2 cellular contexts compared by ENCODE assay signal in genomic region chr17:81299846-81300585, GRCh38.
TF ChIP-seq lines count a peak whose summit lies in the region.

No MANE protein-coding gene starts in this region.

TF ChIP-seq in HEK293, 187 proteins besides CTCF, POLR2A, EP300 and RAD21:
- TF ChIP-seq PRDM10 (tag by site-specific recombination; IDR thresholded peaks at IDR 0.05) (peak; percentile 50; the same call in 1 of the 2 replicates), PATZ1 (tag by site-specific recombination; IDR thresholded peaks at IDR 0.05) (0 out of 2 replicates have a peak, but pooled peaks have one; percentile 11), SCRT1 (tag by site-specific recombination; IDR thresholded peaks at IDR 0.05; ENCODE audit: borderline replicate concordance) (no peak)

TF ChIP-seq in WTC11, 78 proteins besides CTCF, POLR2A, EP300 and RAD21 (continued from another document):
- TF ChIP-seq MLX (CRISPR knock-in tag; IDR thresholded peaks at IDR 0.05), result no peak
- TF ChIP-seq FOXP4 (CRISPR knock-in tag; IDR thresholded peaks at IDR 0.05), result no peak
- TF ChIP-seq JAZF1 (CRISPR knock-in tag; IDR thresholded peaks at IDR 0.05), result no peak
- no peak for TF ChIP-seq KAT7 (CRISPR knock-in tag; IDR thresholded peaks at IDR 0.05; ENCODE audit: borderline replicate concordance)
